9 cellular contexts compared by ENCODE assay signal in genomic region chr15:40150163-40150925, GRCh38. TPM values are rescaled to one million over a fixed set of nuclear protein-coding genes. Genes with fewer than 3 reads are reported as not detected.
A peak's percentile ranks its signal among the peaks of the same experiment; 100 is the strongest.
DNase-seq lines count a peak whose midpoint lies in the region; ATAC-seq and TF ChIP-seq lines count a peak whose summit lies in the region.
"Had no signal": no experiment of that assay in that cellular context is flagged by ENCODE, and none has a peak within 500 bp of the region (broad histone marks: within the 10 kb centered on the region; RNA-seq: fewer than 3 reads in every experiment).

No MANE protein-coding gene starts in this region.

- POLR2A ChIA-PET in Panc1 (lab: Charles Lee): no interaction called here

- H3K4me1 ChIP-seq in Panc1 (ENCODE audit: control insufficient read depth, insufficient read depth, low read length) (no peaks in the 10 kb centered on the region), upper lobe of right lung (peaks cover 2% of the 10 kb centered on the region)

- BruUV-seq in Panc1 (replicated peaks; lab: Mats Ljungman, UMichigan): no TSS peak

- TF ChIP-seq CTCF in Panc1 (IDR thresholded peaks at IDR 0.05) (no peak), fibroblast of mammary gland (conservative IDR thresholded peaks at IDR 0.05; ENCODE audit: control insufficient read depth, insufficient read depth, low read depth, low read length) (no peak), upper lobe of right lung (IDR thresholded peaks at IDR 0.05) (no peak)

- ATAC-seq in Panc1: 0 out of 2 replicates have a peak, but pooled peaks have one; percentile 44
- peak; percentile 7 for ATAC-seq in upper lobe of right lung
- no peak for ATAC-seq in stimulated activated memory B cell treated with anti-CD40 and anti-IgM and Interleukin-4, amounts not matched to agents 10 μg/mL and 1 μg/mL and 100 μg/mL, for 72 hours
- ATAC-seq in HG02623 (IDR thresholded peaks at IDR 0.05; ENCODE audit: unreplicated experiment): no peak

- no peaks in the 10 kb centered on the region for H3K4me1 Mint-ChIP-seq in stimulated activated memory B cell treated with anti-CD40 and anti-IgM and Interleukin-4, amounts not matched to agents 10 μg/mL and 1 μg/mL and 100 μg/mL, for 72 hours
- H3K4me1 Mint-ChIP-seq in activated naive CD4-positive, alpha-beta T cell treated with anti-CD3 and anti-CD28 coated beads, Interleukin-2, amount 10 ng/mL, durations not matched to agents 7 days and 5 days: no peaks in the 10 kb centered on the region
- H3K4me1 Mint-ChIP-seq: B cell had no signal

- no peak overlapping the region for H3K27ac Mint-ChIP-seq in stimulated activated memory B cell treated with anti-CD40 and anti-IgM and Interleukin-4, amounts not matched to agents 10 μg/mL and 1 μg/mL and 100 μg/mL, for 72 hours
- H3K27ac Mint-ChIP-seq in activated naive CD4-positive, alpha-beta T cell treated with anti-CD3 and anti-CD28 coated beads, Interleukin-2, amount 10 ng/mL, durations not matched to agents 7 days and 5 days: no peak overlapping the region
- H3K27ac Mint-ChIP-seq: B cell had no signal

- CTCF ChIA-PET in Panc1 (lab: Charles Lee): no interaction called here
- CTCF ChIA-PET in activated naive CD4-positive, alpha-beta T cell treated with anti-CD3 and anti-CD28 coated beads, Interleukin-2, amount 10 ng/mL, durations not matched to agents 7 days and 5 days (lab: Charles Lee): interaction anchor here (0.9 kb wide), 1 partner anchor 37 kb away, joined by 3 read pairs; no protein-coding TSS in a partner anchor

- H3K36me3 ChIP-seq in Panc1 (ENCODE audit: control insufficient read depth, insufficient read depth, low read length): no peaks in the 10 kb centered on the region
- H3K36me3 ChIP-seq in upper lobe of right lung: no peaks in the 10 kb centered on the region

- no peaks in the 10 kb centered on the region for H3K36me3 Mint-ChIP-seq in stimulated activated memory B cell treated with anti-CD40 and anti-IgM and Interleukin-4, amounts not matched to agents 10 μg/mL and 1 μg/mL and 100 μg/mL, for 72 hours
- H3K36me3 Mint-ChIP-seq in activated naive CD4-positive, alpha-beta T cell treated with anti-CD3 and anti-CD28 coated beads, Interleukin-2, amount 10 ng/mL, durations not matched to agents 7 days and 5 days: no peaks in the 10 kb centered on the region

- H3K27ac ChIP-seq in Panc1 (ENCODE audit: low read length): no peak overlapping the region
- H3K27ac ChIP-seq in upper lobe of right lung: no peak overlapping the region

- H3K4me3 ChIP-seq in Panc1 (ENCODE audit: low read depth in 2 of 2, low read length in 2 of 2): no peak overlapping the region
- no peak overlapping the region for H3K4me3 ChIP-seq in fibroblast of mammary gland (ENCODE audit: control insufficient read depth, low read depth, low read length)
- H3K4me3 ChIP-seq in upper lobe of right lung: no peak overlapping the region

- H3K27me3 ChIP-seq in Panc1 (ENCODE audit: control insufficient read depth, insufficient read depth, low read length): no peaks in the 10 kb centered on the region
- no peaks in the 10 kb centered on the region for H3K27me3 ChIP-seq in upper lobe of right lung

- no peaks in the 10 kb centered on the region for H3K9me3 ChIP-seq in Panc1 (ENCODE audit: control insufficient read depth, insufficient read depth, low read depth, low read length)
- no peaks in the 10 kb centered on the region for H3K9me3 ChIP-seq in upper lobe of right lung

- intact Hi-C loops in Panc1 (cut with micrococcal nuclease; ENCODE audit: unreplicated experiment) (no loop called here), upper lobe of right lung (cut with DNase I) (no loop called here)

- H3K27me3 Mint-ChIP-seq in stimulated activated memory B cell treated with anti-CD40 and anti-IgM and Interleukin-4, amounts not matched to agents 10 μg/mL and 1 μg/mL and 100 μg/mL, for 72 hours: no peaks in the 10 kb centered on the region
- H3K27me3 Mint-ChIP-seq in activated naive CD4-positive, alpha-beta T cell treated with anti-CD3 and anti-CD28 coated beads, Interleukin-2, amount 10 ng/mL, durations not matched to agents 7 days and 5 days: peaks cover 36% of the 10 kb centered on the region
- H3K27me3 Mint-ChIP-seq: B cell had no signal

- H3K4me3 Mint-ChIP-seq in stimulated activated memory B cell treated with anti-CD40 and anti-IgM and Interleukin-4, amounts not matched to agents 10 μg/mL and 1 μg/mL and 100 μg/mL, for 72 hours: no peak overlapping the region
- no peak overlapping the region for H3K4me3 Mint-ChIP-seq in activated naive CD4-positive, alpha-beta T cell treated with anti-CD3 and anti-CD28 coated beads, Interleukin-2, amount 10 ng/mL, durations not matched to agents 7 days and 5 days
- H3K4me3 Mint-ChIP-seq: B cell had no signal

- DNase-seq in SIG-M5 treated with dmso at 0.1 percent for 504 hours (lab: John Stamatoyannopoulos, UW; ENCODE audit: unreplicated experiment): peak; percentile 41
- DNase-seq in SIG-M5 (lab: John Stamatoyannopoulos, UW): no peak
- DNase-seq in Panc1 (ENCODE audit: low read depth, low spot score): no peak
- peak; percentile 47 for DNase-seq in fibroblast of mammary gland (ENCODE audit: low read depth)
- no peak for DNase-seq in upper lobe of right lung
- no peak for DNase-seq in activated naive CD4-positive, alpha-beta T cell treated with anti-CD3 and anti-CD28 coated beads, Interleukin-2, amount 10 ng/mL, durations not matched to agents 7 days and 5 days

- in situ Hi-C loops in Panc1 (cut with HindIII; ENCODE audit: low pct_unique_long_range_greater_than_20kb, low sequenced_read_pairs): no loop called here

- no peaks in the 10 kb centered on the region for H3K9me3 Mint-ChIP-seq in stimulated activated memory B cell treated with anti-CD40 and anti-IgM and Interleukin-4, amounts not matched to agents 10 μg/mL and 1 μg/mL and 100 μg/mL, for 72 hours
- H3K9me3 Mint-ChIP-seq in activated naive CD4-positive, alpha-beta T cell treated with anti-CD3 and anti-CD28 coated beads, Interleukin-2, amount 10 ng/mL, durations not matched to agents 7 days and 5 days: no peaks in the 10 kb centered on the region

RNA-seq across cellular contexts. Expression of gene BUB1B, which starts 10.5 kb away (rescaled TPM):
- total RNA-seq in Panc1 (2021; ENCODE audit: unreplicated experiment): 67.8 TPM
- polyA plus RNA-seq in Panc1 (2012; ENCODE audit: insufficient read length): 22.3 TPM
- 1.8 TPM for total RNA-seq in upper lobe of right lung

RNA-seq across cellular contexts. Expression of gene BMF, which starts 41.7 kb away (rescaled TPM):
- total RNA-seq in Panc1 (2021; ENCODE audit: unreplicated experiment): 7.8 TPM
- 9.4 TPM for polyA plus RNA-seq in Panc1 (2012; ENCODE audit: insufficient read length)
- total RNA-seq in upper lobe of right lung: 15.4 TPM

Comparison
In these comparisons a context has a peak if more than half of its experiments do, and no peak if none do; other contexts are left out.
1. DNase-seq: peak in SIG-M5 treated with dmso at 0.1 percent for 504 hours (single experiment) and fibroblast of mammary gland (single experiment); none in SIG-M5 (single experiment), Panc1 (single experiment), upper lobe of right lung (single experiment) and activated naive CD4-positive, alpha-beta T cell treated with anti-CD3 and anti-CD28 coated beads, Interleukin-2, amount 10 ng/mL, durations not matched to agents 7 days and 5 days (single experiment).
2. ATAC-seq: peak in Panc1 (single experiment) and upper lobe of right lung (single experiment); none in stimulated activated memory B cell treated with anti-CD40 and anti-IgM and Interleukin-4, amounts not matched to agents 10 μg/mL and 1 μg/mL and 100 μg/mL, for 72 hours (single experiment) and HG02623 (single experiment).
3. RNA of gene BUB1B, which starts 10.5 kb away (total RNA-seq): 67.8 TPM in Panc1 (single experiment); 1.8 TPM in upper lobe of right lung (single experiment); every median in the first group is over 10 times any median in the second.